8 cellular contexts compared by ENCODE assay signal in genomic region chr6:13195826-13196225, GRCh38.
"Had no signal": no experiment of that assay in that cellular context is flagged by ENCODE, and none has a peak within 500 bp of the region (broad histone marks: within the 10 kb centered on the region; RNA-seq: fewer than 3 reads in every experiment).

No MANE protein-coding gene starts in this region.

- H3K27ac ChIP-seq: GM23248, HL-60 had no signal

- H3K4me3 ChIP-seq: GM23248, K562 had no signal

- DNase-seq: GM23248, GOT3, H9, HCEC 1CT, HFFc6, KG1 had no signal

- H3K9ac ChIP-seq: GM23248 had no signal

- H2AFZ ChIP-seq: GM23248 had no signal
